8 cellular contexts compared by ENCODE assay signal in the genomic region with DNA sequence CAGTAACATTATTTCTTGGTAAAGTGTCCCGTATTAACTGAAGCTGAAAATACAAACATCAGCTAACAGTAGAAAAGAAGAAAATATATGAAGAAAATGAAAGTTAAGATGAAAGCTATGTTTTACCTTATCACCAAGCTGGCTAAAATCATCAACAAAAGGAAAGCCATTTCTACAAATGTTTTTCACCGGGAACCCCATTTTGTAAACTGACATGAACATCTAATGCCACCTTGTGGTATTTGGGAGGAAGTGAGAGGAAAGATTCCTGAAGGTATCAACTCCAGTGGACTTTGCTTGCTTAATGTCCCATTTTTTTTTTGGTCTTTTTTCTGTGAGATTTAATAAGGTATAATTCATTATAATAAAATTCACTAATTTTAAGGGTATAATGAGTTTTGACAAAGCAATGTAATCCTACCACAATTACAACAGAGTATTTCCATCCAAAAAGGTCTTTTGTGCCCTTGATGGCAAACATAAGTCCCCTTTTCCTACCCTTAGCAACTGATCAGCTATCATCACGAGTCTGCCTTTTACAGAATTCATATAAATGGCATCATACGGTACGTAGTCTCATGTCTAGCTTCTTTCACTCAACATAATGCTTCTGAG. TPM values are rescaled to one million over a fixed set of nuclear protein-coding genes. Genes with fewer than 3 reads are reported as not detected.
DNase-seq lines count a peak whose midpoint lies in the region; ATAC-seq and TF ChIP-seq lines count a peak whose summit lies in the region.

No MANE protein-coding gene starts in this region.

- TF ChIP-seq CTCF in CD14-positive monocyte (IDR thresholded peaks at IDR 0.05), result peak; percentile 81
- no peak for TF ChIP-seq CTCF in GM20000 (IDR thresholded peaks at IDR 0.05; ENCODE audit: extremely low read depth, missing control alignments)
- TF ChIP-seq CTCF in brain microvascular endothelial cell (IDR thresholded peaks at IDR 0.05; ENCODE audit: low read depth, low read length, missing control alignments), result peak; percentile 64
- peak; percentile 69 to 84 (median 71) for TF ChIP-seq CTCF in transverse colon (IDR thresholded peaks at IDR 0.05)

- H3K27ac ChIP-seq in brain microvascular endothelial cell (no peak overlapping the region), transverse colon (peak overlapping the region in 3 of 4 donors; percentile 3 to 36 (median 7))

- peaks cover 0 to 18% (median 4%) of the 10 kb centered on the region in 4 donors for H3K4me1 ChIP-seq in transverse colon

- H3K9me3 Mint-ChIP-seq in CD14-positive monocyte, result peaks cover 0 to 3% (median 0%) of the 10 kb centered on the region in 7 donors

- 57 to 59% methylated on average over 5 of the region's 5 CpGs for WGBS in transverse colon (ENCODE audit: low coverage in 1 of 2), 2 donors

- no peak for TF ChIP-seq EP300 in transverse colon (IDR thresholded peaks at IDR 0.05; ENCODE audit: low read depth)

- in situ Hi-C loops in brain microvascular endothelial cell (cut with HindIII; ENCODE audit: low pct_ligation_motif_present, low sequenced_read_pairs), result no loop called here
- in situ Hi-C loops in transverse colon (cut with MboI; ENCODE audit: low pct_ligation_motif_present in 1 of 4, low pct_unique_long_range_greater_than_20kb in 1 of 4, low sequenced_read_pairs in 3 of 4), result loop anchor here in 3 of 4 donors (5.0 to 10.0 kb wide), 3 partner anchors 81 to 91 kb away; no protein-coding TSS in a partner anchor

- H3K36me3 Mint-ChIP-seq in CD14-positive monocyte, result peaks cover 43 to 61% of the 10 kb centered on the region in 2 donors

- peak overlapping the region; percentile 55 to 90 (median 80) for H3K27ac Mint-ChIP-seq in CD14-positive monocyte

- peaks cover 34% of the 10 kb centered on the region for H3K36me3 ChIP-seq in brain microvascular endothelial cell (replicated peaks)
- H3K36me3 ChIP-seq in transverse colon, result peaks cover 0 to 45% (median 16%) of the 10 kb centered on the region in 4 donors

- peaks cover 20% of the 10 kb centered on the region for H3K4me1 Mint-ChIP-seq in CD14-positive monocyte

- H3K4me3 ChIP-seq in brain microvascular endothelial cell (ENCODE audit: low read depth, low read length) (no peak overlapping the region), transverse colon (peak overlapping the region in 2 of 4 donors; percentile 1 to 13)

- no peak for TF ChIP-seq POLR2A in transverse colon (IDR thresholded peaks at IDR 0.05)

- no peaks in the 10 kb centered on the region for H3K27me3 Mint-ChIP-seq in CD14-positive monocyte (ENCODE audit: low read depth in 3 of 3)

- DNase-seq in CD14-positive monocyte (ENCODE audit: low spot score), result no peak
- DNase-seq in GM20000 (ENCODE audit: low spot score), result peak; percentile 27
- peak; percentile 32 to 76 for DNase-seq in NCI-H526 (lab: John Stamatoyannopoulos, UW)
- DNase-seq in brain microvascular endothelial cell, result peak; percentile 31
- DNase-seq in left colon, result no peak
- no peak for DNase-seq in transverse colon
- DNase-seq in stimulated activated CD4-positive, alpha-beta T cell treated with anti-CD3 and anti-CD28 coated beads, Interleukin-4, amount 100 ng/mL, for 4 hours, result no peak
- no peak for DNase-seq in activated T-cell treated with anti-CD3 and anti-CD28 coated beads for 4 hours

- ATAC-seq in left colon, result peak; percentile 50

- H3K4me3 Mint-ChIP-seq in CD14-positive monocyte, result peak overlapping the region in 1 of 2 donors; percentile 53

- H3K27me3 ChIP-seq in brain microvascular endothelial cell (replicated peaks), result no peaks in the 10 kb centered on the region
- no peaks in the 10 kb centered on the region for H3K27me3 ChIP-seq in transverse colon

- intact Hi-C loops in CD14-positive monocyte (cut with micrococcal nuclease) (loop anchor here (5.0 kb wide), 2 partner anchors 84 to 94 kb away; no protein-coding TSS in a partner anchor), left colon (cut with DNase I, micrococcal nuclease) (loop anchor here (5.0 to 10.0 kb wide), 2 partner anchors 81 to 94 kb away; no protein-coding TSS in a partner anchor), transverse colon (cut with DNase I; ENCODE audit: low total_unique reads) (loop anchor here (5.0 kb wide), 1 partner anchor 94 kb away; no protein-coding TSS in a partner anchor)

- H3K9me3 ChIP-seq in transverse colon, result no peaks in the 10 kb centered on the region

RNA-seq across cellular contexts. Expression of gene SDHB, which starts 7.7 kb away (rescaled TPM):
- 100 to 1,000 TPM; 241 to 275 TPM for polyA plus RNA-seq in CD14-positive monocyte
- total RNA-seq in left colon (100 to 1,000 TPM; 185 to 240 TPM), transverse colon (100 to 1,000 TPM in 3 of 4 donors, 10 to 100 TPM in 1; 98.7 to 266 (median 153) TPM)

RNA-seq across cellular contexts. Expression of gene ATP13A2, which starts 34.4 kb away (rescaled TPM):
- polyA plus RNA-seq in CD14-positive monocyte, result 10 to 100 TPM; 17.6 to 19.5 TPM
- total RNA-seq in left colon (10 to 100 TPM; 46.2 to 53.9 TPM), transverse colon (10 to 100 TPM; 34.4 to 70.8 (median 60.9) TPM)

Comparison
In these comparisons a context has a peak if more than half of its experiments do, and no peak if none do; other contexts are left out.
1. DNase-seq: peak in GM20000 (single experiment), NCI-H526 (2 of 2) and brain microvascular endothelial cell (single experiment); none in CD14-positive monocyte (single experiment), left colon (0 of 2), transverse colon (single experiment), stimulated activated CD4-positive, alpha-beta T cell treated with anti-CD3 and anti-CD28 coated beads, Interleukin-4, amount 100 ng/mL, for 4 hours (0 of 2) and activated T-cell treated with anti-CD3 and anti-CD28 coated beads for 4 hours (single experiment).